In genomic region chr2:127985735-127986134, GRCh38 we compare ENCODE assay signal across 1 cellular context.
TF ChIP-seq lines count a peak whose summit lies in the region.

No MANE protein-coding gene starts in this region.

TF ChIP-seq in IMR-90, 13 proteins besides CTCF, POLR2A, EP300 and RAD21 (continued from another document):
- TF ChIP-seq CEBPB (IDR thresholded peaks at IDR 0.05; ENCODE audit: low read depth, low read length) = no peak
- TF ChIP-seq RFX5 (IDR thresholded peaks at IDR 0.05; ENCODE audit: low read depth, low read length) = no peak
- TF ChIP-seq BHLHE40 (IDR thresholded peaks at IDR 0.05; ENCODE audit: low read depth, low read length) = no peak
- TF ChIP-seq CHD1 (IDR thresholded peaks at IDR 0.05; ENCODE audit: low read depth, low read length) = no peak
- no peak for TF ChIP-seq SMC3 (IDR thresholded peaks at IDR 0.05; ENCODE audit: low read depth, low read length)
- no peak for TF ChIP-seq FOS (IDR thresholded peaks at IDR 0.05; ENCODE audit: low read depth, low read length)
- no peak for TF ChIP-seq MAFK (IDR thresholded peaks at IDR 0.05; ENCODE audit: low read depth, low read length)
- no peak for TF ChIP-seq USF2 (IDR thresholded peaks at IDR 0.05; ENCODE audit: low read depth, low read length)
